In genomic region chr1:172134087-172134731, GRCh38 we compare ENCODE assay signal across 17 cellular contexts.
A peak's percentile ranks its signal among the peaks of the same experiment; 100 is the strongest.
DNase-seq lines count a peak whose midpoint lies in the region; ATAC-seq, FAIRE-seq and TF ChIP-seq lines count a peak whose summit lies in the region.
"Had no signal": no experiment of that assay in that cellular context is flagged by ENCODE, and none has a peak within 500 bp of the region (broad histone marks: within the 10 kb centered on the region; RNA-seq: fewer than 3 reads in every experiment).

No MANE protein-coding gene starts in this region.

- peak; percentile 94 to 97 for ATAC-seq in activated CD4-positive, CD25-positive, alpha-beta regulatory T cell treated with anti-CD3 and anti-CD28 coated beads, Interleukin-2, amount 50 U/mL, for 24 hours
- ATAC-seq in GM21619 (IDR thresholded peaks at IDR 0.05; ENCODE audit: unreplicated experiment) (peak; percentile 64), HG02970 (IDR thresholded peaks at IDR 0.05; ENCODE audit: low FRiP score, unreplicated experiment) (no peak)

- peaks cover 8% of the 10 kb centered on the region for H3K36me3 Mint-ChIP-seq in activated T-helper 1 cell treated with anti-CD3 and anti-CD28 coated beads, Interleukin-12 subunit alpha, Interleukin-12 subunit beta, Interleukin-2, Interleukin-4 antibody, amounts not matched to agents 30 ng/mL and 10 ng/mL and 1 ng/mL, durations not matched to agents 14 hours and 24 hours and 36 hours (ENCODE audit: low read depth)
- H3K36me3 Mint-ChIP-seq in osteocyte (ENCODE audit: unreplicated experiment), result peaks cover 15% of the 10 kb centered on the region

- peak overlapping the region; percentile 21 for H3K27ac Mint-ChIP-seq in activated T-helper 1 cell treated with anti-CD3 and anti-CD28 coated beads, Interleukin-12 subunit alpha, Interleukin-12 subunit beta, Interleukin-2, Interleukin-4 antibody, amounts not matched to agents 30 ng/mL and 10 ng/mL and 1 ng/mL, durations not matched to agents 14 hours and 24 hours and 36 hours
- H3K27ac Mint-ChIP-seq in osteocyte (ENCODE audit: unreplicated experiment), result peak overlapping the region; percentile 12
- H3K27ac Mint-ChIP-seq: HFFc6 had no signal

- no peak for TF ChIP-seq CTCF in osteocyte (IDR thresholded peaks at IDR 0.05)

- H3K4me3 ChIP-seq in small intestine (ENCODE audit: low read depth in 1 of 2, low read length in 2 of 2), result no peak overlapping the region
- H3K4me3 ChIP-seq: coronary artery, SK-N-MC, skin epidermis had no signal

- no peak overlapping the region for H3K4me3 Mint-ChIP-seq in activated T-helper 1 cell treated with anti-CD3 and anti-CD28 coated beads, Interleukin-12 subunit alpha, Interleukin-12 subunit beta, Interleukin-2, Interleukin-4 antibody, amounts not matched to agents 30 ng/mL and 10 ng/mL and 1 ng/mL, durations not matched to agents 14 hours and 24 hours and 36 hours
- H3K4me3 Mint-ChIP-seq in osteocyte (ENCODE audit: unreplicated experiment), result no peak overlapping the region
- H3K4me3 Mint-ChIP-seq: HFFc6 had no signal

- peaks cover 13% of the 10 kb centered on the region for H3K9me3 Mint-ChIP-seq in activated T-helper 1 cell treated with anti-CD3 and anti-CD28 coated beads, Interleukin-12 subunit alpha, Interleukin-12 subunit beta, Interleukin-2, Interleukin-4 antibody, amounts not matched to agents 30 ng/mL and 10 ng/mL and 1 ng/mL, durations not matched to agents 14 hours and 24 hours and 36 hours
- H3K9me3 Mint-ChIP-seq in osteocyte (ENCODE audit: unreplicated experiment), result peaks cover 3% of the 10 kb centered on the region
- H3K9me3 Mint-ChIP-seq: HFFc6 had no signal

- no peaks in the 10 kb centered on the region for H3K9me3 ChIP-seq in small intestine (ENCODE audit: control insufficient read depth, low read depth)

- no peaks in the 10 kb centered on the region for H3K4me1 ChIP-seq in small intestine (ENCODE audit: control insufficient read depth in 2 of 2, insufficient read depth in 1 of 2, low read depth in 1 of 2, low read length in 1 of 2)

- DNase-seq in activated CD4-positive, CD25-positive, alpha-beta regulatory T cell (lab: John Stamatoyannopoulos, UW), result no peak
- no peak for DNase-seq in activated T-helper 1 cell treated with anti-CD3 and anti-CD28 coated beads, Interleukin-12 subunit alpha, Interleukin-12 subunit beta, Interleukin-2, Interleukin-4 antibody, amounts not matched to agents 30 ng/mL and 10 ng/mL and 1 ng/mL, durations not matched to agents 14 hours and 24 hours and 36 hours (ENCODE audit: low spot score)
- no peak for DNase-seq in osteocyte (ENCODE audit: extremely low spot score, unreplicated experiment)
- no peak for DNase-seq in AG08395 (ENCODE audit: low spot score)
- DNase-seq in small intestine, result no peak
- DNase-seq: 8988T, HFFc6, kidney, NCI-H510A treated with DMSO at 0.1 percent for 48 hours had no signal

- no peaks in the 10 kb centered on the region for H3K36me3 ChIP-seq in small intestine (ENCODE audit: control insufficient read depth in 2 of 2, insufficient read depth in 2 of 2, low read length in 2 of 2)

- peaks cover 2% of the 10 kb centered on the region for H3K27me3 Mint-ChIP-seq in activated T-helper 1 cell treated with anti-CD3 and anti-CD28 coated beads, Interleukin-12 subunit alpha, Interleukin-12 subunit beta, Interleukin-2, Interleukin-4 antibody, amounts not matched to agents 30 ng/mL and 10 ng/mL and 1 ng/mL, durations not matched to agents 14 hours and 24 hours and 36 hours (ENCODE audit: insufficient read depth)
- no peaks in the 10 kb centered on the region for H3K27me3 Mint-ChIP-seq in osteocyte (ENCODE audit: unreplicated experiment)

- FAIRE-seq in small intestine (lab: Jason Lieb, UNC), result no peak
- FAIRE-seq: GM12892, kidney had no signal

- 79 to 95% (median 90%) methylated on average over 2 of the region's 2 CpGs for WGBS in small intestine, 3 donors

- H3K27ac ChIP-seq in small intestine (ENCODE audit: low read depth in 1 of 2, low read length in 1 of 2), result no peak overlapping the region
- H3K27ac ChIP-seq: C4-2B, coronary artery, SK-N-MC, skin epidermis had no signal

- peaks cover 19% of the 10 kb centered on the region for H3K4me1 Mint-ChIP-seq in activated T-helper 1 cell treated with anti-CD3 and anti-CD28 coated beads, Interleukin-12 subunit alpha, Interleukin-12 subunit beta, Interleukin-2, Interleukin-4 antibody, amounts not matched to agents 30 ng/mL and 10 ng/mL and 1 ng/mL, durations not matched to agents 14 hours and 24 hours and 36 hours (ENCODE audit: low read depth)
- peaks cover 47% of the 10 kb centered on the region for H3K4me1 Mint-ChIP-seq in osteocyte (ENCODE audit: unreplicated experiment)

- H3K27me3 ChIP-seq in small intestine (ENCODE audit: control insufficient read depth in 2 of 2, insufficient read depth in 2 of 2, low read length in 2 of 2), result no peaks in the 10 kb centered on the region

- intact Hi-C loops in activated T-helper 1 cell treated with anti-CD3 and anti-CD28 coated beads, Interleukin-12 subunit alpha, Interleukin-12 subunit beta, Interleukin-2, Interleukin-4 antibody, amounts not matched to agents 30 ng/mL and 10 ng/mL and 1 ng/mL, durations not matched to agents 14 hours and 24 hours and 36 hours (cut with micrococcal nuclease), result loop anchor here (5.0 kb wide), 2 partner anchors 138 to 203 kb away; no protein-coding TSS in a partner anchor
